ENCODE assay signal across 8 cellular contexts in the genomic region with DNA sequence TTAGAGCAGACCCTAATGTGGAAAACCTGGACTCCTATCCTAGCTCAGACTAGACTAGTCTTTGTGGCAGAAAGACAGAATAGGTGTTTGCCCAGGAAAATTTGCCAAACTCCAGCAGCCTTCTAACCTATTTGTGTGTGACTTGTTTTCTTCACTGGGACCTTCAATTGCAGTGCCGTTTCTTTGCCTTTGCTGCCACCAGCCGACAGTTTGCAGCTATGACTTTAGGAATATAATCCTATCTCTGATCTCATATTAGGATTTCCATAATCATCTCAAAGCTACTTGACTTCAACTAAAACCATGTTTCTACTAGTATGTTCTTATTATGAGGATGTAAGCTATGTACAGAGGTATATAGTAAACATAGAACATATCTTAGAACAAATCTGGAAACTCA.
DNase-seq lines count a peak whose midpoint lies in the region; ATAC-seq, FAIRE-seq and TF ChIP-seq lines count a peak whose summit lies in the region.

No MANE protein-coding gene starts in this region.

- H3K79me2 ChIP-seq in PC-9 (ENCODE audit: low read depth), result no peaks in the 10 kb centered on the region
- no peaks in the 10 kb centered on the region for H3K79me2 ChIP-seq in endothelial cell of umbilical vein (ENCODE audit: control insufficient read depth, insufficient read depth, low read length)

- H4K20me1 ChIP-seq in PC-9 (ENCODE audit: insufficient read depth) (no peaks in the 10 kb centered on the region), endothelial cell of umbilical vein (replicated peaks; ENCODE audit: control insufficient read depth, extremely low read depth, insufficient read depth, low read length) (no peaks in the 10 kb centered on the region)

- H3K4me3 ChIP-seq in PC-9, result no peak overlapping the region
- no peak overlapping the region for H3K4me3 ChIP-seq in endothelial cell of umbilical vein (replicated peaks in 1 of 3; ENCODE audit: insufficient read depth in 1 of 3, low read depth in 1 of 3, low read length in 3 of 3)

- no peak overlapping the region for H3K27ac ChIP-seq in PC-9
- no peak overlapping the region for H3K27ac ChIP-seq in endothelial cell of umbilical vein (ENCODE audit: insufficient read depth, low read depth, low read length)

- DNase-seq in CD1c-positive myeloid dendritic cell (ENCODE audit: extremely low spot score) (peak; percentile 2), H4 (ENCODE audit: low spot score) (peak; percentile 7), PC-9 (peak; percentile 35 to 37), endothelial cell of umbilical vein (ENCODE audit: low read depth, low spot score) (peak; percentile 32), retina (peak; percentile 2), GDM1 (lab: John Stamatoyannopoulos, UW) (no peak), GM12892 (ENCODE audit: insufficient read length) (no peak)

- FAIRE-seq in endothelial cell of umbilical vein (lab: Jason Lieb, UNC), result no peak
- no peak for FAIRE-seq in GM12892 (lab: Jason Lieb, UNC)

- H3K27me3 ChIP-seq in PC-9 (ENCODE audit: insufficient read depth, low read depth) (no peaks in the 10 kb centered on the region), endothelial cell of umbilical vein (ENCODE audit: control insufficient read depth in 2 of 2, insufficient read depth in 2 of 2, low read length in 2 of 2) (no peaks in the 10 kb centered on the region)

- H3K9me2 ChIP-seq in PC-9 (ENCODE audit: insufficient read depth), result no peaks in the 10 kb centered on the region

- H2AFZ ChIP-seq in PC-9 (no peak overlapping the region), endothelial cell of umbilical vein (ENCODE audit: low read depth, low read length) (no peak overlapping the region)

- no peaks in the 10 kb centered on the region for H3K9me3 ChIP-seq in PC-9 (ENCODE audit: insufficient read depth, low read depth)
- H3K9me3 ChIP-seq in endothelial cell of umbilical vein (replicated peaks; ENCODE audit: control insufficient read depth, insufficient read depth, low read length), result no peaks in the 10 kb centered on the region

- TF ChIP-seq POLR2A in endothelial cell of umbilical vein (IDR thresholded peaks at IDR 0.05; ENCODE audit: low read depth, low read length), result no peak
- no peak for TF ChIP-seq POLR2A in GM12892 (IDR thresholded peaks at IDR 0.05; ENCODE audit: low read depth, low read length)

- H3F3A ChIP-seq in PC-9 (ENCODE audit: insufficient read depth, low read depth), result no peaks in the 10 kb centered on the region; the same call in 1 of the 2 replicates

- TF ChIP-seq CTCF in PC-9 (conservative IDR thresholded peaks at IDR 0.05) (peak; percentile 77), endothelial cell of umbilical vein (IDR thresholded peaks at IDR 0.05; ENCODE audit: extremely low read depth in 1 of 2, insufficient read depth in 1 of 2, low read depth in 1 of 2, low read length in 2 of 2) (peak; percentile 22 to 36)

- CTCF ChIA-PET in PC-9 (lab: Charles Lee) (interaction anchor here (1.1 kb wide), 1 partner anchor 120 kb away, joined by 3 read pairs; no protein-coding TSS in a partner anchor), endothelial cell of umbilical vein (lab: Charles Lee) (interaction anchor here (0.7 to 2.6 kb wide), 7 partner anchors 35 to 1751 kb away, joined by 3 to 12 read pairs (median 6); partner anchors contain the start of genes ATP7A and COX7B)

- no peak overlapping the region for H3K9ac ChIP-seq in endothelial cell of umbilical vein (replicated peaks; ENCODE audit: extremely low read depth, insufficient read depth, low read length)

- ATAC-seq in GM21576 (IDR thresholded peaks at IDR 0.05; ENCODE audit: unreplicated experiment), result no peak

- BruUV-seq in PC-9 (replicated peaks; lab: Mats Ljungman, UMichigan) (no TSS peak), endothelial cell of umbilical vein (replicated peaks; lab: Mats Ljungman, UMichigan) (no TSS peak)

- POLR2A ChIA-PET in PC-9 (lab: Charles Lee; ENCODE audit: unreplicated experiment), result interaction anchor here (0.7 kb wide), 1 partner anchor 31 kb away, joined by 3 read pairs; no protein-coding TSS in a partner anchor
- POLR2A ChIA-PET in endothelial cell of umbilical vein (lab: Charles Lee), result no interaction called here

- H3K36me3 ChIP-seq in PC-9 (ENCODE audit: low read depth) (no peaks in the 10 kb centered on the region), endothelial cell of umbilical vein (ENCODE audit: control insufficient read depth in 2 of 2, extremely low read depth in 1 of 2, insufficient read depth in 2 of 2, low read length in 2 of 2) (no peaks in the 10 kb centered on the region)

- dilution Hi-C loops in endothelial cell of umbilical vein (cut with MboI; ENCODE audit: extremely low pct_ligation_motif_present, low sequenced_read_pairs), result no loop called here

- H3K4me1 ChIP-seq in PC-9 (replicated peaks; ENCODE audit: insufficient read depth) (peaks cover under 1% of the 10 kb centered on the region; the same call in 1 of the 2 replicates), endothelial cell of umbilical vein (ENCODE audit: control insufficient read depth, extremely low read depth, insufficient read depth, low read length) (no peaks in the 10 kb centered on the region)

- no peaks in the 10 kb centered on the region for H3K9me1 ChIP-seq in endothelial cell of umbilical vein (replicated peaks; ENCODE audit: control insufficient read depth, extremely low read depth, insufficient read depth, low read length)

- intact Hi-C loops in PC-9 (cut with micrococcal nuclease; ENCODE audit: unreplicated experiment) (loop anchor here (5.0 kb wide), 1 partner anchor 1472 kb away; no protein-coding TSS in a partner anchor), endothelial cell of umbilical vein (cut with micrococcal nuclease) (loop anchor here (1.0 to 5.0 kb wide), 2 partner anchors 119 to 1472 kb away; partner anchors contain the start of gene ATP7A)

- H3K4me2 ChIP-seq in PC-9, result no peak overlapping the region
- H3K4me2 ChIP-seq in endothelial cell of umbilical vein (ENCODE audit: insufficient read depth, low read length), result no peak overlapping the region

TF ChIP-seq in endothelial cell of umbilical vein, 7 proteins besides CTCF, POLR2A, EP300 and RAD21:
- TF ChIP-seq EZH2 (IDR thresholded peaks at IDR 0.05; ENCODE audit: borderline replicate concordance, low read depth, low read length, severe bottlenecking), result no peak
- TF ChIP-seq MYC (IDR thresholded peaks at IDR 0.05; ENCODE audit: low read depth, low read length), result no peak
- TF ChIP-seq MAX (IDR thresholded peaks at IDR 0.05; ENCODE audit: insufficient read depth, insufficient read length), result no peak
- no peak for TF ChIP-seq GATA2 (IDR thresholded peaks at IDR 0.05; ENCODE audit: insufficient read depth, insufficient read length, low read depth, low read length)
- no peak for TF ChIP-seq JUN (IDR thresholded peaks at IDR 0.05; ENCODE audit: borderline replicate concordance, insufficient read depth, insufficient read length, low read depth)
- no peak for TF ChIP-seq POLR2AphosphoS5 (IDR thresholded peaks at IDR 0.05; ENCODE audit: insufficient read depth, low read depth, low read length)
- TF ChIP-seq FOS (IDR thresholded peaks at IDR 0.05; ENCODE audit: borderline replicate concordance, insufficient read depth, low read length), result no peak

Comparison
In these comparisons a context has a peak if more than half of its experiments do, and no peak if none do; other contexts are left out.
1. DNase-seq: peak in CD1c-positive myeloid dendritic cell (single experiment), H4 (single experiment), PC-9 (2 of 2), endothelial cell of umbilical vein (single experiment) and retina (single experiment); none in GDM1 (single experiment) and GM12892 (single experiment).